ENCODE assay signal across 8 cellular contexts in genomic region chr9:2015581-2016410, GRCh38. TPM values are rescaled to one million over a fixed set of nuclear protein-coding genes. Genes with fewer than 3 reads are reported as not detected.
DNase-seq lines count a peak whose midpoint lies in the region; ATAC-seq lines count a peak whose summit lies in the region.

No MANE protein-coding gene starts in this region.

- H3K27ac Mint-ChIP-seq in T-helper 17 cell: peak overlapping the region; percentile 94

- H3K27me3 ChIP-seq in HUES64 (ENCODE audit: insufficient read depth, low read length) (peaks cover 87% of the 10 kb centered on the region), rectal smooth muscle tissue (ENCODE audit: control insufficient read depth, insufficient read depth, low read length) (no peaks in the 10 kb centered on the region)

- peaks cover 5% of the 10 kb centered on the region for H3K27me3 Mint-ChIP-seq in T-helper 17 cell

- peak; percentile 5 for ATAC-seq in T-helper 17 cell

- H3K36me3 ChIP-seq in HUES64 (ENCODE audit: insufficient read depth, low read length) (no peaks in the 10 kb centered on the region), rectal smooth muscle tissue (ENCODE audit: control insufficient read depth, insufficient read depth, low read length) (no peaks in the 10 kb centered on the region)

- peak overlapping the region; percentile 95 for H3K4me3 Mint-ChIP-seq in T-helper 17 cell

- H3K4me3 ChIP-seq in HUES64 (ENCODE audit: low read length): peak overlapping the region; percentile 79
- peak overlapping the region; percentile 95 for H3K4me3 ChIP-seq in rectal smooth muscle tissue (ENCODE audit: low read length)

- H3K9ac ChIP-seq in HUES64 (ENCODE audit: low read depth, low read length) (no peak overlapping the region), rectal smooth muscle tissue (ENCODE audit: low read length) (peak overlapping the region; percentile 96)

- H3K4me1 ChIP-seq in HUES64 (ENCODE audit: insufficient read depth, low read length) (peaks cover 25% of the 10 kb centered on the region), rectal smooth muscle tissue (ENCODE audit: control insufficient read depth, insufficient read depth, low read length) (peaks cover 10% of the 10 kb centered on the region)

- peak; percentile 21 for DNase-seq in DMS79 treated with DMSO at 0.1 percent for 48 hours (lab: John Stamatoyannopoulos, UW)
- no peak for DNase-seq in DMS79 (lab: John Stamatoyannopoulos, UW)
- peak; percentile 34 to 40 (median 38) for DNase-seq in T-helper 17 cell
- DNase-seq in astrocyte of the hippocampus (ENCODE audit: low read depth, low spot score): peak; percentile 77
- peak in 47 of 51 donors; percentile 7 to 85 (median 58) for DNase-seq in hypothalamus (lab: John Stamatoyannopoulos, UW)
- DNase-seq in retina: no peak

- H3K36me3 Mint-ChIP-seq in T-helper 17 cell (ENCODE audit: low read depth): peaks cover 8% of the 10 kb centered on the region

- H3K27ac ChIP-seq in HUES64 (ENCODE audit: low read depth, low read length) (no peak overlapping the region), rectal smooth muscle tissue (ENCODE audit: low read depth, low read length) (peak overlapping the region; percentile 95)

- no peaks in the 10 kb centered on the region for H3K9me3 ChIP-seq in HUES64 (ENCODE audit: insufficient read depth, low read depth, low read length)
- H3K9me3 ChIP-seq in T-helper 17 cell (ENCODE audit: control insufficient read depth, low read length, poor library complexity, severe bottlenecking): no peaks in the 10 kb centered on the region

- under 1% methylated on average over 59 of the region's 59 CpGs for WGBS in HUES64

- H3K4me1 Mint-ChIP-seq in T-helper 17 cell: peaks cover 29% of the 10 kb centered on the region

RNA-seq across cellular contexts. Expression of gene SMARCA2, which starts 0.6 kb away (rescaled TPM):
- polyA plus RNA-seq in HUES64 (2013, experiment 1 of 2): 7.6 TPM
- polyA plus RNA-seq in HUES64 (2013, experiment 2 of 2): 6.1 TPM
- total RNA-seq in T-helper 17 cell: 100 to 1,000 TPM; 244 to 296 TPM

Comparison
In these comparisons a context has a peak if more than half of its experiments do, and no peak if none do; other contexts are left out.
1. DNase-seq: peak in DMS79 treated with DMSO at 0.1 percent for 48 hours (single experiment), T-helper 17 cell (3 of 3), astrocyte of the hippocampus (single experiment) and hypothalamus (47 of 51); none in DMS79 (single experiment) and retina (single experiment).